Comparison of ENCODE assay signal across 1 cellular context in genomic region chr1:230708631-230709580, GRCh38.
TF ChIP-seq lines count a peak whose summit lies in the region.

No MANE protein-coding gene starts in this region.

TF ChIP-seq in HepG2, 621 proteins besides CTCF, POLR2A, EP300 and RAD21 (continued from another document and continues in another):
- TF ChIP-seq, protein P1, sequence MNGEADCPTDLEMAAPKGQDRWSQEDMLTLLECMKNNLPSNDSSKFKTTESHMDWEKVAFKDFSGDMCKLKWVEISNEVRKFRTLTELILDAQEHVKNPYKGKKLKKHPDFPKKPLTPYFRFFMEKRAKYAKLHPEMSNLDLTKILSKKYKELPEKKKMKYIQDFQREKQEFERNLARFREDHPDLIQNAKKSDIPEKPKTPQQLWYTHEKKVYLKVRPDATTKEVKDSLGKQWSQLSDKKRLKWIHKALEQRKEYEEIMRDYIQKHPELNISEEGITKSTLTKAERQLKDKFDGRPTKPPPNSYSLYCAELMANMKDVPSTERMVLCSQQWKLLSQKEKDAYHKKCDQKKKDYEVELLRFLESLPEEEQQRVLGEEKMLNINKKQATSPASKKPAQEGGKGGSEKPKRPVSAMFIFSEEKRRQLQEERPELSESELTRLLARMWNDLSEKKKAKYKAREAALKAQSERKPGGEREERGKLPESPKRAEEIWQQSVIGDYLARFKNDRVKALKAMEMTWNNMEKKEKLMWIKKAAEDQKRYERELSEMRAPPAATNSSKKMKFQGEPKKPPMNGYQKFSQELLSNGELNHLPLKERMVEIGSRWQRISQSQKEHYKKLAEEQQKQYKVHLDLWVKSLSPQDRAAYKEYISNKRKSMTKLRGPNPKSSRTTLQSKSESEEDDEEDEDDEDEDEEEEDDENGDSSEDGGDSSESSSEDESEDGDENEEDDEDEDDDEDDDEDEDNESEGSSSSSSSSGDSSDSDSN (CRISPR knock-in tag; IDR thresholded peaks at IDR 0.05), result peak; percentile 69
- TF ChIP-seq IKZF4 (CRISPR knock-in tag; IDR thresholded peaks at IDR 0.05; ENCODE audit: borderline replicate concordance, low read depth, not compliant biosample characterization) (no peak), ZNF460 (CRISPR knock-in tag; IDR thresholded peaks at IDR 0.05; ENCODE audit: borderline replicate concordance) (peak; percentile 45; the same call in 1 of the 2 replicates), NCOR1 (IDR thresholded peaks at IDR 0.05; ENCODE audit: borderline replicate concordance, low read length) (peak; percentile 90), MAFK (conservative IDR thresholded peaks at IDR 0.05 in 1 of 2, IDR thresholded peaks at IDR 0.05 in 1 of 2; ENCODE audit: low read length in 2 of 2) (0 out of 4 replicates have a peak, but pooled peaks of 1 of the 2 experiments have one; percentile 5), RAD51 (IDR thresholded peaks at IDR 0.05; ENCODE audit: borderline replicate concordance) (no peak), ATRX (CRISPR knock-in tag; IDR thresholded peaks at IDR 0.05; ENCODE audit: borderline replicate concordance) (no peak; the same call in 1 of the 2 replicates), ZNF329 (CRISPR knock-in tag; IDR thresholded peaks at IDR 0.05; ENCODE audit: low read depth) (peak; percentile 72; the same call in 1 of the 2 replicates), ZBTB37 (CRISPR knock-in tag; IDR thresholded peaks at IDR 0.05) (no peak; the same call in 1 of the 2 replicates), DMAP1 (CRISPR knock-in tag; IDR thresholded peaks at IDR 0.05) (peak; percentile 97), ZNF383 (CRISPR knock-in tag; IDR thresholded peaks at IDR 0.05; ENCODE audit: borderline replicate concordance) (no peak), CHD2 (IDR thresholded peaks at IDR 0.05; ENCODE audit: low read depth, low read length) (no peak), ZNF570 (CRISPR knock-in tag; IDR thresholded peaks at IDR 0.05; ENCODE audit: borderline replicate concordance) (no peak), ADNP (CRISPR knock-in tag; IDR thresholded peaks at IDR 0.05) (0 out of 2 replicates have a peak, but pooled peaks have one; percentile 11), HIC2 (CRISPR knock-in tag; IDR thresholded peaks at IDR 0.05; ENCODE audit: low read depth) (no peak), MATR3 (CRISPR knock-in tag; IDR thresholded peaks at IDR 0.05) (no peak), PCBP2 (optimal IDR thresholded peaks at IDR 0.05; ENCODE audit: low read depth, low read length, poor library complexity, severe bottlenecking) (no peak), ZNF709 (CRISPR knock-in tag; IDR thresholded peaks at IDR 0.05) (no peak), ZNF740 (CRISPR knock-in tag; IDR thresholded peaks at IDR 0.05) (no peak), ZNF782 (CRISPR knock-in tag; IDR thresholded peaks at IDR 0.05; ENCODE audit: borderline replicate concordance) (no peak), ETS1 (CRISPR knock-in tag; IDR thresholded peaks at IDR 0.05) (no peak), KLF13 (CRISPR knock-in tag; IDR thresholded peaks at IDR 0.05) (no peak)
- TF ChIP-seq, protein P2, sequence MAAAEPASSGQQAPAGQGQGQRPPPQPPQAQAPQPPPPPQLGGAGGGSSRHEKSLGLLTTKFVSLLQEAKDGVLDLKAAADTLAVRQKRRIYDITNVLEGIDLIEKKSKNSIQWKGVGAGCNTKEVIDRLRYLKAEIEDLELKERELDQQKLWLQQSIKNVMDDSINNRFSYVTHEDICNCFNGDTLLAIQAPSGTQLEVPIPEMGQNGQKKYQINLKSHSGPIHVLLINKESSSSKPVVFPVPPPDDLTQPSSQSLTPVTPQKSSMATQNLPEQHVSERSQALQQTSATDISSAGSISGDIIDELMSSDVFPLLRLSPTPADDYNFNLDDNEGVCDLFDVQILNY (CRISPR knock-in tag; conservative IDR thresholded peaks at IDR 0.05), result no peak
- TF ChIP-seq, protein P3, sequence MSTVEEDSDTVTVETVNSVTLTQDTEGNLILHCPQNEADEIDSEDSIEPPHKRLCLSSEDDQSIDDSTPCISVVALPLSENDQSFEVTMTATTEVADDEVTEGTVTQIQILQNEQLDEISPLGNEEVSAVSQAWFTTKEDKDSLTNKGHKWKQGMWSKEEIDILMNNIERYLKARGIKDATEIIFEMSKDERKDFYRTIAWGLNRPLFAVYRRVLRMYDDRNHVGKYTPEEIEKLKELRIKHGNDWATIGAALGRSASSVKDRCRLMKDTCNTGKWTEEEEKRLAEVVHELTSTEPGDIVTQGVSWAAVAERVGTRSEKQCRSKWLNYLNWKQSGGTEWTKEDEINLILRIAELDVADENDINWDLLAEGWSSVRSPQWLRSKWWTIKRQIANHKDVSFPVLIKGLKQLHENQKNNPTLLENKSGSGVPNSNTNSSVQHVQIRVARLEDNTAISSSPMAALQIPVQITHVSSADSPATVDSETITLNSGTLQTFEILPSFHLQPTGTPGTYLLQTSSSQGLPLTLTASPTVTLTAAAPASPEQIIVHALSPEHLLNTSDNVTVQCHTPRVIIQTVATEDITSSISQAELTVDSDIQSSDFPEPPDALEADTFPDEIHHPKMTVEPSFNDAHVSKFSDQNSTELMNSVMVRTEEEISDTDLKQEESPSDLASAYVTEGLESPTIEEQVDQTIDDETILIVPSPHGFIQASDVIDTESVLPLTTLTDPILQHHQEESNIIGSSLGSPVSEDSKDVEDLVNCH (CRISPR knock-in tag; IDR thresholded peaks at IDR 0.05), result 0 out of 2 replicates have a peak, but pooled peaks have one; percentile 27
- TF ChIP-seq, protein P4, sequence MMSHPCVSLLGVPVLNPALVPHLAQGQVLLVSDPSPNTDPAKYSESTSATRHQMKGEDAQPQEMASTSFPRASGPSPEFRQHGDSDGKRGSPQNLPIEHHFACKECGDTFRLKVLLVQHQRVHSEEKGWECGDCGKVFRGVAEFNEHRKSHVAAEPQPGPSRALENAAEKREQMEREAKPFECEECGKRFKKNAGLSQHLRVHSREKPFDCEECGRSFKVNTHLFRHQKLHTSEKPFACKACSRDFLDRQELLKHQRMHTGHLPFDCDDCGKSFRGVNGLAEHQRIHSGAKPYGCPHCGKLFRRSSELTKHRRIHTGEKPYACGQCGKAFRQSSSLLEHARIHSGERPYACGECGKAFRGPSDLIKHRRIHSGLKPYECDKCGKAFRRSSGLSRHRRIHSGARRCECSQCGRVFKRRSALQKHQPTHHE (CRISPR knock-in tag; IDR thresholded peaks at IDR 0.05; ENCODE audit: borderline replicate concordance), result peak; percentile 49; the same call in 1 of the 2 replicates
- TF ChIP-seq, protein P5, sequence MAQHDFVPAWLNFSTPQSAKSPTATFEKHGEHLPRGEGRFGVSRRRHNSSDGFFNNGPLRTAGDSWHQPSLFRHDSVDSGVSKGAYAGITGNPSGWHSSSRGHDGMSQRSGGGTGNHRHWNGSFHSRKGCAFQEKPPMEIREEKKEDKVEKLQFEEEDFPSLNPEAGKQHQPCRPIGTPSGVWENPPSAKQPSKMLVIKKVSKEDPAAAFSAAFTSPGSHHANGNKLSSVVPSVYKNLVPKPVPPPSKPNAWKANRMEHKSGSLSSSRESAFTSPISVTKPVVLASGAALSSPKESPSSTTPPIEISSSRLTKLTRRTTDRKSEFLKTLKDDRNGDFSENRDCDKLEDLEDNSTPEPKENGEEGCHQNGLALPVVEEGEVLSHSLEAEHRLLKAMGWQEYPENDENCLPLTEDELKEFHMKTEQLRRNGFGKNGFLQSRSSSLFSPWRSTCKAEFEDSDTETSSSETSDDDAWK (CRISPR knock-in tag; IDR thresholded peaks at IDR 0.05), result no peak
- TF ChIP-seq, protein P6, sequence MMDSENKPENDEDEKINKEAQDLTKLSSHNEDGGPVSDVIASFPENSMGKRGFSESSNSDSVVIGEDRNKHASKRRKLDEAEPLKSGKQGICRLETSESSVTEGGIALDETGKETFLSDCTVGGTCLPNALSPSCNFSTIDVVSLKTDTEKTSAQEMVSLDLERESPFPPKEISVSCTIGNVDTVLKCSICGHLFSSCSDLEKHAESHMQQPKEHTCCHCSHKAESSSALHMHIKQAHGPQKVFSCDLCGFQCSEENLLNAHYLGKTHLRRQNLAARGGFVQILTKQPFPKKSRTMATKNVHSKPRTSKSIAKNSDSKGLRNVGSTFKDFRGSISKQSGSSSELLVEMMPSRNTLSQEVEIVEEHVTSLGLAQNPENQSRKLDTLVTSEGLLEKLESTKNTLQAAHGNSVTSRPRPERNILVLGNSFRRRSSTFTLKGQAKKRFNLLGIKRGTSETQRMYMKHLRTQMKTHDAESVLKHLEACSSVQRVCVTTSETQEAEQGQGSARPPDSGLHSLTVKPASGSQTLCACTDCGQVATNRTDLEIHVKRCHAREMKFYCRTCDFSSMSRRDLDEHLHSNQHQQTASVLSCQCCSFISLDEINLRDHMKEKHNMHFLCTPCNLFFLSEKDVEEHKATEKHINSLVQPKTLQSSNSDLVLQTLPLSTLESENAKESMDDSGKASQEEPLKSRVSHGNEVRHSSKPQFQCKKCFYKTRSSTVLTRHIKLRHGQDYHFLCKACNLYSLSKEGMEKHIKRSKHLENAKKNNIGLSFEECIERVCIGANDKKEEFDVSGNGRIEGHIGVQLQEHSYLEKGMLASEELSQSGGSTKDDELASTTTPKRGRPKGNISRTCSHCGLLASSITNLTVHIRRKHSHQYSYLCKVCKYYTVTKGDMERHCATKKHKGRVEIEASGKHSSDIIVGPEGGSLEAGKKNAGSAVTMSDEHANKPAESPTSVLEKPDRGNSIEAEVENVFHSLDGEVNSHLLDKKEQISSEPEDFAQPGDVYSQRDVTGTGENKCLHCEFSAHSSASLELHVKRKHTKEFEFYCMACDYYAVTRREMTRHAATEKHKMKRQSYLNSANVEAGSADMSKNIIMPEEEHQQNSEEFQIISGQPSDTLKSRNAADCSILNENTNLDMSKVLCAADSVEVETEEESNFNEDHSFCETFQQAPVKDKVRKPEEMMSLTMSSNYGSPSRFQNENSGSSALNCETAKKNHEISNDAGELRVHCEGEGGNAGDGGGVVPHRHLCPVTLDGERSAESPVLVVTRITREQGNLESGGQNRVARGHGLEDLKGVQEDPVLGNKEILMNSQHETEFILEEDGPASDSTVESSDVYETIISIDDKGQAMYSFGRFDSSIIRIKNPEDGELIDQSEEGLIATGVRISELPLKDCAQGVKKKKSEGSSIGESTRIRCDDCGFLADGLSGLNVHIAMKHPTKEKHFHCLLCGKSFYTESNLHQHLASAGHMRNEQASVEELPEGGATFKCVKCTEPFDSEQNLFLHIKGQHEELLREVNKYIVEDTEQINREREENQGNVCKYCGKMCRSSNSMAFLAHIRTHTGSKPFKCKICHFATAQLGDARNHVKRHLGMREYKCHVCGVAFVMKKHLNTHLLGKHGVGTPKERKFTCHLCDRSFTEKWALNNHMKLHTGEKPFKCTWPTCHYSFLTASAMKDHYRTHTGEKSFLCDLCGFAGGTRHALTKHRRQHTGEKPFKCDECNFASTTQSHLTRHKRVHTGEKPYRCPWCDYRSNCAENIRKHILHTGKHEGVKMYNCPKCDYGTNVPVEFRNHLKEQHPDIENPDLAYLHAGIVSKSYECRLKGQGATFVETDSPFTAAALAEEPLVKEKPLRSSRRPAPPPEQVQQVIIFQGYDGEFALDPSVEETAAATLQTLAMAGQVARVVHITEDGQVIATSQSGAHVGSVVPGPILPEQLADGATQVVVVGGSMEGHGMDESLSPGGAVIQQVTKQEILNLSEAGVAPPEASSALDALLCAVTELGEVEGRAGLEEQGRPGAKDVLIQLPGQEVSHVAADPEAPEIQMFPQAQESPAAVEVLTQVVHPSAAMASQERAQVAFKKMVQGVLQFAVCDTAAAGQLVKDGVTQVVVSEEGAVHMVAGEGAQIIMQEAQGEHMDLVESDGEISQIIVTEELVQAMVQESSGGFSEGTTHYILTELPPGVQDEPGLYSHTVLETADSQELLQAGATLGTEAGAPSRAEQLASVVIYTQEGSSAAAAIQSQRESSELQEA (CRISPR knock-in tag; IDR thresholded peaks at IDR 0.05; ENCODE audit: not compliant biosample characterization), result no peak
- TF ChIP-seq, protein P7, sequence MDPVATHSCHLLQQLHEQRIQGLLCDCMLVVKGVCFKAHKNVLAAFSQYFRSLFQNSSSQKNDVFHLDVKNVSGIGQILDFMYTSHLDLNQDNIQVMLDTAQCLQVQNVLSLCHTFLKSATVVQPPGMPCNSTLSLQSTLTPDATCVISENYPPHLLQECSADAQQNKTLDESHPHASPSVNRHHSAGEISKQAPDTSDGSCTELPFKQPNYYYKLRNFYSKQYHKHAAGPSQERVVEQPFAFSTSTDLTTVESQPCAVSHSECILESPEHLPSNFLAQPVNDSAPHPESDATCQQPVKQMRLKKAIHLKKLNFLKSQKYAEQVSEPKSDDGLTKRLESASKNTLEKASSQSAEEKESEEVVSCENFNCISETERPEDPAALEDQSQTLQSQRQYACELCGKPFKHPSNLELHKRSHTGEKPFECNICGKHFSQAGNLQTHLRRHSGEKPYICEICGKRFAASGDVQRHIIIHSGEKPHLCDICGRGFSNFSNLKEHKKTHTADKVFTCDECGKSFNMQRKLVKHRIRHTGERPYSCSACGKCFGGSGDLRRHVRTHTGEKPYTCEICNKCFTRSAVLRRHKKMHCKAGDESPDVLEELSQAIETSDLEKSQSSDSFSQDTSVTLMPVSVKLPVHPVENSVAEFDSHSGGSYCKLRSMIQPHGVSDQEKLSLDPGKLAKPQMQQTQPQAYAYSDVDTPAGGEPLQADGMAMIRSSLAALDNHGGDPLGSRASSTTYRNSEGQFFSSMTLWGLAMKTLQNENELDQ (CRISPR knock-in tag; IDR thresholded peaks at IDR 0.05; ENCODE audit: borderline replicate concordance), result no peak
